Comparison of ENCODE assay signal across 2 cellular contexts in genomic region chrX:69613946-69614345, GRCh38.
TF ChIP-seq lines count a peak whose summit lies in the region.

No MANE protein-coding gene starts in this region.

TF ChIP-seq in A549, 52 proteins besides CTCF, POLR2A, EP300 and RAD21:
- TF ChIP-seq HDAC2 (IDR thresholded peaks at IDR 0.05) = no peak
- no peak for TF ChIP-seq PBX3 (IDR thresholded peaks at IDR 0.05)
- TF ChIP-seq HOXB5 (CRISPR knock-in tag; IDR thresholded peaks at IDR 0.05) = no peak
- TF ChIP-seq BCL3 (IDR thresholded peaks at IDR 0.05) = no peak
- no peak for TF ChIP-seq MAFK (IDR thresholded peaks at IDR 0.05; ENCODE audit: partially characterized antibody)
- no peak for TF ChIP-seq USF2 (IDR thresholded peaks at IDR 0.05)
- no peak for TF ChIP-seq POLR2AphosphoS2 (conservative IDR thresholded peaks at IDR 0.05; ENCODE audit: low read length)
- no peak for TF ChIP-seq JUNB (IDR thresholded peaks at IDR 0.05)
- no peak for TF ChIP-seq ATOH8 (CRISPR knock-in tag; IDR thresholded peaks at IDR 0.05; ENCODE audit: low read depth)
- no peak for TF ChIP-seq KDM5A (IDR thresholded peaks at IDR 0.05)
- no peak for TF ChIP-seq HEYL (CRISPR knock-in tag; IDR thresholded peaks at IDR 0.05)
- TF ChIP-seq ELK1 (IDR thresholded peaks at IDR 0.05; ENCODE audit: low read depth, low read length) = no peak
- TF ChIP-seq CHD2 (IDR thresholded peaks at IDR 0.05; ENCODE audit: low read length, partially characterized antibody) = no peak
- no peak for TF ChIP-seq PHF8 (IDR thresholded peaks at IDR 0.05; ENCODE audit: borderline replicate concordance, low read depth)
- no peak for TF ChIP-seq MYC (IDR thresholded peaks at IDR 0.05; ENCODE audit: borderline replicate concordance, low read length)
- TF ChIP-seq GATA3 (IDR thresholded peaks at IDR 0.05; ENCODE audit: borderline replicate concordance) = no peak
- no peak for TF ChIP-seq RFX5 (IDR thresholded peaks at IDR 0.05)
- no peak for TF ChIP-seq HOXB13 (CRISPR knock-in tag; IDR thresholded peaks at IDR 0.05; ENCODE audit: low read depth)
- TF ChIP-seq CBX2 (IDR thresholded peaks at IDR 0.05; ENCODE audit: borderline replicate concordance, low read depth) = no peak

TF ChIP-seq in H1, 55 proteins besides CTCF, POLR2A, EP300 and RAD21:
- TF ChIP-seq TCF12 (IDR thresholded peaks at IDR 0.05; ENCODE audit: low read depth, low read length) (no peak), TAF7 (optimal IDR thresholded peaks at IDR 0.05; ENCODE audit: borderline replicate concordance, low read depth, low read length) (no peak), SIN3A (conservative IDR thresholded peaks at IDR 0.05 in 1 of 2, IDR thresholded peaks at IDR 0.05 in 1 of 2; ENCODE audit: low read depth in 1 of 2, low read length in 2 of 2) (no peak), NANOG (IDR thresholded peaks at IDR 0.05; ENCODE audit: insufficient read depth, low read depth, low read length, poor library complexity, severe bottlenecking) (no peak), EZH2 (IDR thresholded peaks at IDR 0.05; ENCODE audit: low read depth, low read length, severe bottlenecking) (no peak), RBBP5 (IDR thresholded peaks at IDR 0.05; ENCODE audit: borderline replicate concordance, low read depth, low read length) (no peak), POLR2AphosphoS5 (IDR thresholded peaks at IDR 0.05; ENCODE audit: low read depth, low read length) (no peak), E2F6 (IDR thresholded peaks at IDR 0.05) (no peak), CBX5 (IDR thresholded peaks at IDR 0.05; ENCODE audit: low read depth, low read length) (no peak), TBP (IDR thresholded peaks at IDR 0.05; ENCODE audit: low read depth, low read length) (no peak), GTF2F1 (IDR thresholded peaks at IDR 0.05; ENCODE audit: borderline replicate concordance, low read depth, low read length) (no peak)
TF ChIP-seq in H1: peak in this region for 0.
